ENCODE assay signal across 10 cellular contexts in the genomic region with DNA sequence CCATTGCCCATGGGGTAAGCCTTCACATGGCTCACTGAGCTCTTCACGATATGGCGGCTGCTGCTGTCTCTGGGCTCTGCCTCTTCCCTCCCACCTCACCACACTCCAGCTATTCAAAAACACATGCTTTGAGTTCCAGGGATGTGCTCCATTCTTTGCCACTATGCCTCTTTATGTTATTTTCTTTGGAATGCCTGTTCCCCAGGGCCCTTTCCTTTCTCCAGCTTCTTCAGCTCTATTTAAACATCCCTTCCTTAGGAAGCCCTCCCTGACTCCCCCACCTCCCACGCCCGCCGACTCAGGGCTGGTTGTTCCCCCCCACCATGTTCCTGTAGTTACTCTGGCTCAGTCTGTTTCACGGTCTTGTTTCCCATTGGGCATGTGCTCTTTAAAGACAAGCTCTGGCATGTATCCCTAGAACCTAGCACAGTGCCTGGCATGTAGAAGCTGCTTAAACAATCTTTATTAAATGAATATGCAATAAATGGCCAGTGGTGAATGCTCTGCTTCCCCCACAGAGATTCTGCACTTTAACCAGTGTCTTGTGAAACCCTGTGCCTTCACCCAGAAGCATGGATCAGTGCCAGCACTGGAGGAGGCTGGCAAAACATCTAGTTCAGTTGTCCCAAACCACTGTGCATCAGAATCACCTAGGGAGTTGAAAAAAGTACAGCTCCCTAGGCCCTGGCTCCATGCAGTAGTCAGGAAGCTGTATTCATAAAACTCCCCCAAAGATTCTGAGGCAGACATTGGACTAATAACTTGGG. TPM values are rescaled to one million over a fixed set of nuclear protein-coding genes. Genes with fewer than 3 reads are reported as not detected.
DNase-seq lines count a peak whose midpoint lies in the region; ATAC-seq and TF ChIP-seq lines count a peak whose summit lies in the region.
"Had no signal": no experiment of that assay in that cellular context is flagged by ENCODE, and none has a peak within 500 bp of the region (broad histone marks: within the 10 kb centered on the region; RNA-seq: fewer than 3 reads in every experiment).

No MANE protein-coding gene starts in this region.

- peak; percentile 74 for DNase-seq in LHCN-M2 (ENCODE audit: low read depth)
- DNase-seq in endodermal cell, result peak; percentile 61
- DNase-seq in neural progenitor cell (ENCODE audit: low spot score), result peak; percentile 55
- DNase-seq in HFFc6, result no peak
- DNase-seq in NOMO-1 treated with DMSO at 0.1 percent for 48 hours (lab: John Stamatoyannopoulos, UW; ENCODE audit: unreplicated experiment), result no peak
- DNase-seq: HCEC 1CT, naive B cell, NCI-H146, SHP77 treated with DMSO at 0.1 percent for 48 hours had no signal

- no peaks in the 10 kb centered on the region for H3K79me2 ChIP-seq in neural progenitor cell (ENCODE audit: low read depth)

- H3K4me3 Mint-ChIP-seq in endodermal cell (no peak overlapping the region), neural progenitor cell (peak overlapping the region; percentile 23), HFFc6 (no peak overlapping the region)
- H3K4me3 Mint-ChIP-seq: naive B cell had no signal

- peak overlapping the region; percentile 35 for H3K4me2 ChIP-seq in neural progenitor cell

- no peak overlapping the region for H3K9ac ChIP-seq in endodermal cell (ENCODE audit: extremely low read depth, low read length, poor library complexity, severe bottlenecking)
- no peak overlapping the region for H3K9ac ChIP-seq in neural progenitor cell

- H3K4me1 Mint-ChIP-seq in endodermal cell, result peaks cover 3% of the 10 kb centered on the region
- H3K4me1 Mint-ChIP-seq in neural progenitor cell, result peaks cover 49% of the 10 kb centered on the region
- H3K4me1 Mint-ChIP-seq in HFFc6 (ENCODE audit: low read depth), result peaks cover 29% of the 10 kb centered on the region
- H3K4me1 Mint-ChIP-seq: naive B cell had no signal

- H3K27ac ChIP-seq in endodermal cell (ENCODE audit: low read depth, low read length), result no peak overlapping the region
- H3K27ac ChIP-seq in neural progenitor cell, result no peak overlapping the region

- no peak for ATAC-seq in GM18861 (IDR thresholded peaks at IDR 0.05; ENCODE audit: unreplicated experiment)

- H3K27me3 Mint-ChIP-seq in endodermal cell (ENCODE audit: insufficient read depth) (peaks cover 14% of the 10 kb centered on the region), neural progenitor cell (ENCODE audit: insufficient read depth, low read depth) (peaks cover 19% of the 10 kb centered on the region), HFFc6 (ENCODE audit: insufficient read depth) (peaks cover 15% of the 10 kb centered on the region)

- H3K27me3 ChIP-seq in endodermal cell (ENCODE audit: control insufficient read depth, insufficient read depth, low read length, poor library complexity, severe bottlenecking) (no peaks in the 10 kb centered on the region), neural progenitor cell (no peaks in the 10 kb centered on the region)

- no peaks in the 10 kb centered on the region for H4K20me1 ChIP-seq in neural progenitor cell (ENCODE audit: low read depth)

- H3K4me1 ChIP-seq in endodermal cell (ENCODE audit: control insufficient read depth, insufficient read depth, low read length), result no peaks in the 10 kb centered on the region
- H3K4me1 ChIP-seq in neural progenitor cell, result peaks cover 11% of the 10 kb centered on the region

- 69 to 84% methylated on average over 6 of the region's 6 CpGs for WGBS in endodermal cell (ENCODE audit: insufficient coverage in 1 of 2, insufficient read length in 1 of 2), 2 experiments

- H3F3A ChIP-seq in neural progenitor cell (ENCODE audit: low read depth), result no peaks in the 10 kb centered on the region

- H3K4me3 ChIP-seq in endodermal cell (ENCODE audit: low read length) (no peak overlapping the region), neural progenitor cell (no peak overlapping the region)

- no peaks in the 10 kb centered on the region for H3K36me3 ChIP-seq in endodermal cell (ENCODE audit: control insufficient read depth, insufficient read depth, low read length)
- no peaks in the 10 kb centered on the region for H3K36me3 ChIP-seq in neural progenitor cell

- H3K9me3 Mint-ChIP-seq in endodermal cell, result no peaks in the 10 kb centered on the region
- no peaks in the 10 kb centered on the region for H3K9me3 Mint-ChIP-seq in neural progenitor cell
- no peaks in the 10 kb centered on the region for H3K9me3 Mint-ChIP-seq in HFFc6
- H3K9me3 Mint-ChIP-seq: naive B cell had no signal

- H3K36me3 Mint-ChIP-seq in endodermal cell (ENCODE audit: low read depth), result no peaks in the 10 kb centered on the region
- H3K36me3 Mint-ChIP-seq in neural progenitor cell, result no peaks in the 10 kb centered on the region
- 0 out of 2 replicates have a peak, but pooled peaks cover 4% of the 10 kb centered on the region for H3K36me3 Mint-ChIP-seq in HFFc6 (ENCODE audit: low read depth)
- H3K36me3 Mint-ChIP-seq: naive B cell had no signal

- TF ChIP-seq CTCF in endodermal cell (conservative IDR thresholded peaks at IDR 0.05) (no peak), neural progenitor cell (IDR thresholded peaks at IDR 0.05) (no peak), HFFc6 (IDR thresholded peaks at IDR 0.05) (no peak)

- H3K27ac Mint-ChIP-seq in endodermal cell (no peak overlapping the region), neural progenitor cell (peak overlapping the region; percentile 22), HFFc6 (no peak overlapping the region)
- H3K27ac Mint-ChIP-seq: naive B cell had no signal

- H2AFZ ChIP-seq in neural progenitor cell (replicated peaks), result peak overlapping the region; percentile 11

- H3K9me3 ChIP-seq in endodermal cell (ENCODE audit: control insufficient read depth, low read length), result no peaks in the 10 kb centered on the region
- H3K9me3 ChIP-seq in neural progenitor cell (ENCODE audit: low read depth), result no peaks in the 10 kb centered on the region

RNA-seq across cellular contexts. Expression of gene MYCBPAP, which starts 6.9 kb away (rescaled TPM):
- total RNA-seq in LHCN-M2 (2014; rRNA removed) (0.34 and 0.83 TPM in 2 replicates), endodermal cell (1 to 10 TPM; 3.5 to 7.1 TPM), neural progenitor cell (ENCODE audit: low replicate concordance) (3.5 and 3.8 TPM in 2 replicates)
- 0.49 TPM for polyA plus RNA-seq in LHCN-M2 (2012)
- polyA plus RNA-seq in endodermal cell (2013, experiment 1 of 2), result 2.6 TPM
- 1.6 TPM for polyA plus RNA-seq in endodermal cell (2013, experiment 2 of 2)
- under 1 TPM; 0.12 to 0.76 (median 0.28) TPM for total RNA-seq in HFFc6 (2021; fragmentation: NEBNext Ultra II Directional; extraction: Animal tissue kit (Norgen Biotek cat#: 25700))

RNA-seq across cellular contexts. Expression of gene EPN3, which starts 17.4 kb away (rescaled TPM):
- total RNA-seq in LHCN-M2 (2014; rRNA removed), result 0.11 TPM in 1 of 2 replicates, not detected in the other
- 0.04 TPM for polyA plus RNA-seq in LHCN-M2 (2012)
- total RNA-seq in endodermal cell, result under 1 TPM in 1 of 2 donors, not detected in 1; 0.66 TPM
- polyA plus RNA-seq in endodermal cell (2013, experiment 1 of 2), result 0.21 TPM
- not detected for polyA plus RNA-seq in endodermal cell (2013, experiment 2 of 2)
- total RNA-seq in neural progenitor cell (ENCODE audit: low replicate concordance), result 0.09 and 0.24 TPM in 2 replicates
- total RNA-seq in HFFc6 (2021; fragmentation: NEBNext Ultra II Directional; extraction: Animal tissue kit (Norgen Biotek cat#: 25700)), result under 1 TPM in 1 of 6 experiments, not detected in 5; 0.05 TPM

RNA-seq across cellular contexts. Expression of gene SPATA20, which starts 31.9 kb away (rescaled TPM):
- total RNA-seq in LHCN-M2 (2014; rRNA removed) (82.7 and 84.9 TPM in 2 replicates), endodermal cell (10 to 100 TPM; 40.4 to 40.5 TPM), neural progenitor cell (ENCODE audit: low replicate concordance) (22.8 and 60.5 TPM in 2 replicates)
- 25.7 TPM for polyA plus RNA-seq in LHCN-M2 (2012)
- polyA plus RNA-seq in endodermal cell (2013, experiment 1 of 2), result 22.2 TPM
- 21.2 TPM for polyA plus RNA-seq in endodermal cell (2013, experiment 2 of 2)
- 10 to 100 TPM; 53.4 to 71.2 (median 62.6) TPM for total RNA-seq in HFFc6 (2021; fragmentation: NEBNext Ultra II Directional; extraction: Animal tissue kit (Norgen Biotek cat#: 25700))

RNA-seq across cellular contexts. Expression of gene RSAD1, which starts 36.5 kb away (rescaled TPM):
- 17.8 and 23.2 TPM in 2 replicates for total RNA-seq in LHCN-M2 (2014; rRNA removed)
- polyA plus RNA-seq in LHCN-M2 (2012), result 13.1 TPM
- 10 to 100 TPM; 26.6 to 35.8 TPM for total RNA-seq in endodermal cell
- polyA plus RNA-seq in endodermal cell (2013, experiment 1 of 2), result 32.2 TPM
- polyA plus RNA-seq in endodermal cell (2013, experiment 2 of 2), result 25.3 TPM
- 9.7 and 12.9 TPM in 2 replicates for total RNA-seq in neural progenitor cell (ENCODE audit: low replicate concordance)
- 10 to 100 TPM; 14.9 to 20.4 (median 17.5) TPM for total RNA-seq in HFFc6 (2021; fragmentation: NEBNext Ultra II Directional; extraction: Animal tissue kit (Norgen Biotek cat#: 25700))

RNA-seq across cellular contexts. Expression of gene CACNA1G, which starts 45.4 kb away (rescaled TPM):
- under 0.01 and 0.06 TPM in 2 replicates for total RNA-seq in LHCN-M2 (2014; rRNA removed)
- 0.11 TPM for polyA plus RNA-seq in LHCN-M2 (2012)
- 1 to 10 TPM in 1 of 2 donors, under 1 TPM in 1; 0.84 to 1.1 TPM for total RNA-seq in endodermal cell
- polyA plus RNA-seq in endodermal cell (2013, experiment 1 of 2), result 7.5 TPM
- polyA plus RNA-seq in endodermal cell (2013, experiment 2 of 2), result 6.6 TPM
- total RNA-seq in neural progenitor cell (ENCODE audit: low replicate concordance), result 1.6 and 4.9 TPM in 2 replicates
- under 1 TPM in 5 of 6 experiments, not detected in 1; 0.03 to 0.19 (median 0.05) TPM for total RNA-seq in HFFc6 (2021; fragmentation: NEBNext Ultra II Directional; extraction: Animal tissue kit (Norgen Biotek cat#: 25700))

Comparison
In these comparisons a context has a peak if more than half of its experiments do, and no peak if none do; other contexts are left out.
1. DNase-seq: peak in LHCN-M2 (single experiment), endodermal cell (single experiment) and neural progenitor cell (single experiment); none in HFFc6 (single experiment) and NOMO-1 treated with DMSO at 0.1 percent for 48 hours (single experiment).